ENCODE assay signal across 3 cellular contexts in the genomic region with DNA sequence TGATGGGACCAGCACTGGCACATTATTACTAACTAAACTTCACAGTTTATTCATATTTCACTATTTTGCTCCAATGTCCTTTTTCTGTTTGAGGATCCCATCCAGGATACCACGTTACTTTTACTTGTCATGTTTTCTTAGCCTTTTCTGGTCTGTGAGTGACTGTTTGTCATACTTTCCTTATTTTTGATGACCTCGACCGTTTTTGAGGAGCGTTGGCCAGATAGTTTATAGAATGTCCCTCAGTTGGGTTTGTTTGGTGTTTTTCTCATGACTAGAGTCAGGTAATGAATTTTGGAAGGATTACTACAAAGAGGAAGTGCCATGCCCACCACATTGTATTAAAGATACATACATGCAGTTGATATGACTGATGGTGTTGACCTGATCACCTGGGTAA.
TF ChIP-seq lines count a peak whose summit lies in the region.

No MANE protein-coding gene starts in this region.

TF ChIP-seq in HepG2, 621 proteins besides CTCF, POLR2A, EP300 and RAD21 (continued from another document):
- peak; percentile 29; the same call in 1 of the 2 replicates for TF ChIP-seq MAFF (IDR thresholded peaks at IDR 0.05; ENCODE audit: low read depth, low read length)
- TF ChIP-seq, protein P1, sequence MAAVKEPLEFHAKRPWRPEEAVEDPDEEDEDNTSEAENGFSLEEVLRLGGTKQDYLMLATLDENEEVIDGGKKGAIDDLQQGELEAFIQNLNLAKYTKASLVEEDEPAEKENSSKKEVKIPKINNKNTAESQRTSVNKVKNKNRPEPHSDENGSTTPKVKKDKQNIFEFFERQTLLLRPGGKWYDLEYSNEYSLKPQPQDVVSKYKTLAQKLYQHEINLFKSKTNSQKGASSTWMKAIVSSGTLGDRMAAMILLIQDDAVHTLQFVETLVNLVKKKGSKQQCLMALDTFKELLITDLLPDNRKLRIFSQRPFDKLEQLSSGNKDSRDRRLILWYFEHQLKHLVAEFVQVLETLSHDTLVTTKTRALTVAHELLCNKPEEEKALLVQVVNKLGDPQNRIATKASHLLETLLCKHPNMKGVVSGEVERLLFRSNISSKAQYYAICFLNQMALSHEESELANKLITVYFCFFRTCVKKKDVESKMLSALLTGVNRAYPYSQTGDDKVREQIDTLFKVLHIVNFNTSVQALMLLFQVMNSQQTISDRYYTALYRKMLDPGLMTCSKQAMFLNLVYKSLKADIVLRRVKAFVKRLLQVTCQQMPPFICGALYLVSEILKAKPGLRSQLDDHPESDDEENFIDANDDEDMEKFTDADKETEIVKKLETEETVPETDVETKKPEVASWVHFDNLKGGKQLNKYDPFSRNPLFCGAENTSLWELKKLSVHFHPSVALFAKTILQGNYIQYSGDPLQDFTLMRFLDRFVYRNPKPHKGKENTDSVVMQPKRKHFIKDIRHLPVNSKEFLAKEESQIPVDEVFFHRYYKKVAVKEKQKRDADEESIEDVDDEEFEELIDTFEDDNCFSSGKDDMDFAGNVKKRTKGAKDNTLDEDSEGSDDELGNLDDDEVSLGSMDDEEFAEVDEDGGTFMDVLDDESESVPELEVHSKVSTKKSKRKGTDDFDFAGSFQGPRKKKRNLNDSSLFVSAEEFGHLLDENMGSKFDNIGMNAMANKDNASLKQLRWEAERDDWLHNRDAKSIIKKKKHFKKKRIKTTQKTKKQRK (IDR thresholded peaks at IDR 0.05; ENCODE audit: low read length), result no peak
- TF ChIP-seq, protein P2, sequence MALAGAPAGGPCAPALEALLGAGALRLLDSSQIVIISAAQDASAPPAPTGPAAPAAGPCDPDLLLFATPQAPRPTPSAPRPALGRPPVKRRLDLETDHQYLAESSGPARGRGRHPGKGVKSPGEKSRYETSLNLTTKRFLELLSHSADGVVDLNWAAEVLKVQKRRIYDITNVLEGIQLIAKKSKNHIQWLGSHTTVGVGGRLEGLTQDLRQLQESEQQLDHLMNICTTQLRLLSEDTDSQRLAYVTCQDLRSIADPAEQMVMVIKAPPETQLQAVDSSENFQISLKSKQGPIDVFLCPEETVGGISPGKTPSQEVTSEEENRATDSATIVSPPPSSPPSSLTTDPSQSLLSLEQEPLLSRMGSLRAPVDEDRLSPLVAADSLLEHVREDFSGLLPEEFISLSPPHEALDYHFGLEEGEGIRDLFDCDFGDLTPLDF (CRISPR knock-in tag; IDR thresholded peaks at IDR 0.05), result no peak

TF ChIP-seq in A549, 52 proteins besides CTCF, POLR2A, EP300 and RAD21 (continued from another document):
- no peak for TF ChIP-seq RNF2 (IDR thresholded peaks at IDR 0.05; ENCODE audit: borderline replicate concordance, low read depth)
- no peak for TF ChIP-seq HOXA7 (CRISPR knock-in tag; IDR thresholded peaks at IDR 0.05)
- peak; percentile 22 for TF ChIP-seq MAFK (IDR thresholded peaks at IDR 0.05; ENCODE audit: partially characterized antibody)
- TF ChIP-seq, protein P3, sequence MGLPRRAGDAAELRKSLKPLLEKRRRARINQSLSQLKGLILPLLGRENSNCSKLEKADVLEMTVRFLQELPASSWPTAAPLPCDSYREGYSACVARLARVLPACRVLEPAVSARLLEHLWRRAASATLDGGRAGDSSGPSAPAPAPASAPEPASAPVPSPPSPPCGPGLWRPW (IDR thresholded peaks at IDR 0.05), result no peak
- TF ChIP-seq, protein P4, sequence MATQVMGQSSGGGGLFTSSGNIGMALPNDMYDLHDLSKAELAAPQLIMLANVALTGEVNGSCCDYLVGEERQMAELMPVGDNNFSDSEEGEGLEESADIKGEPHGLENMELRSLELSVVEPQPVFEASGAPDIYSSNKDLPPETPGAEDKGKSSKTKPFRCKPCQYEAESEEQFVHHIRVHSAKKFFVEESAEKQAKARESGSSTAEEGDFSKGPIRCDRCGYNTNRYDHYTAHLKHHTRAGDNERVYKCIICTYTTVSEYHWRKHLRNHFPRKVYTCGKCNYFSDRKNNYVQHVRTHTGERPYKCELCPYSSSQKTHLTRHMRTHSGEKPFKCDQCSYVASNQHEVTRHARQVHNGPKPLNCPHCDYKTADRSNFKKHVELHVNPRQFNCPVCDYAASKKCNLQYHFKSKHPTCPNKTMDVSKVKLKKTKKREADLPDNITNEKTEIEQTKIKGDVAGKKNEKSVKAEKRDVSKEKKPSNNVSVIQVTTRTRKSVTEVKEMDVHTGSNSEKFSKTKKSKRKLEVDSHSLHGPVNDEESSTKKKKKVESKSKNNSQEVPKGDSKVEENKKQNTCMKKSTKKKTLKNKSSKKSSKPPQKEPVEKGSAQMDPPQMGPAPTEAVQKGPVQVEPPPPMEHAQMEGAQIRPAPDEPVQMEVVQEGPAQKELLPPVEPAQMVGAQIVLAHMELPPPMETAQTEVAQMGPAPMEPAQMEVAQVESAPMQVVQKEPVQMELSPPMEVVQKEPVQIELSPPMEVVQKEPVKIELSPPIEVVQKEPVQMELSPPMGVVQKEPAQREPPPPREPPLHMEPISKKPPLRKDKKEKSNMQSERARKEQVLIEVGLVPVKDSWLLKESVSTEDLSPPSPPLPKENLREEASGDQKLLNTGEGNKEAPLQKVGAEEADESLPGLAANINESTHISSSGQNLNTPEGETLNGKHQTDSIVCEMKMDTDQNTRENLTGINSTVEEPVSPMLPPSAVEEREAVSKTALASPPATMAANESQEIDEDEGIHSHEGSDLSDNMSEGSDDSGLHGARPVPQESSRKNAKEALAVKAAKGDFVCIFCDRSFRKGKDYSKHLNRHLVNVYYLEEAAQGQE (IDR thresholded peaks at IDR 0.05), result no peak

TF ChIP-seq in GM12878, 131 proteins besides CTCF, POLR2A, EP300 and RAD21 (continued from another document):
- peak; percentile 38; the same call in 1 of the 2 replicates for TF ChIP-seq SPI1 (IDR thresholded peaks at IDR 0.05; ENCODE audit: borderline replicate concordance, insufficient read depth, low read depth, low read length)
TF ChIP-seq in GM12878: peak in this region for 1.
